ENCODE assay signal across 1 cellular context in genomic region chr3:48412375-48413001, GRCh38.
TF ChIP-seq lines count a peak whose summit lies in the region.

No MANE protein-coding gene starts in this region.

TF ChIP-seq in IMR-90, 13 proteins besides CTCF, POLR2A, EP300 and RAD21:
- TF ChIP-seq FOS (IDR thresholded peaks at IDR 0.05; ENCODE audit: low read depth, low read length) (no peak), SMC3 (IDR thresholded peaks at IDR 0.05; ENCODE audit: low read depth, low read length) (no peak), NFE2L2 (IDR thresholded peaks at IDR 0.05; ENCODE audit: low read depth, low read length) (no peak), ELK1 (IDR thresholded peaks at IDR 0.05; ENCODE audit: borderline replicate concordance, low read depth, low read length) (no peak), RFX5 (IDR thresholded peaks at IDR 0.05; ENCODE audit: low read depth, low read length) (no peak), BHLHE40 (IDR thresholded peaks at IDR 0.05; ENCODE audit: low read depth, low read length) (no peak), CHD1 (IDR thresholded peaks at IDR 0.05; ENCODE audit: low read depth, low read length) (no peak), RCOR1 (IDR thresholded peaks at IDR 0.05; ENCODE audit: insufficient replicate concordance, low read length) (no peak), MXI1 (IDR thresholded peaks at IDR 0.05; ENCODE audit: borderline replicate concordance, low read depth, low read length) (no peak), MAZ (IDR thresholded peaks at IDR 0.05; ENCODE audit: borderline replicate concordance, low read depth, low read length) (no peak), CEBPB (IDR thresholded peaks at IDR 0.05; ENCODE audit: low read depth, low read length) (no peak), MAFK (IDR thresholded peaks at IDR 0.05; ENCODE audit: low read depth, low read length) (no peak)
- TF ChIP-seq, protein P1, sequence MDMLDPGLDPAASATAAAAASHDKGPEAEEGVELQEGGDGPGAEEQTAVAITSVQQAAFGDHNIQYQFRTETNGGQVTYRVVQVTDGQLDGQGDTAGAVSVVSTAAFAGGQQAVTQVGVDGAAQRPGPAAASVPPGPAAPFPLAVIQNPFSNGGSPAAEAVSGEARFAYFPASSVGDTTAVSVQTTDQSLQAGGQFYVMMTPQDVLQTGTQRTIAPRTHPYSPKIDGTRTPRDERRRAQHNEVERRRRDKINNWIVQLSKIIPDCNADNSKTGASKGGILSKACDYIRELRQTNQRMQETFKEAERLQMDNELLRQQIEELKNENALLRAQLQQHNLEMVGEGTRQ (IDR thresholded peaks at IDR 0.05; ENCODE audit: low read depth, low read length), result no peak
